8 cellular contexts compared by ENCODE assay signal in the genomic region with DNA sequence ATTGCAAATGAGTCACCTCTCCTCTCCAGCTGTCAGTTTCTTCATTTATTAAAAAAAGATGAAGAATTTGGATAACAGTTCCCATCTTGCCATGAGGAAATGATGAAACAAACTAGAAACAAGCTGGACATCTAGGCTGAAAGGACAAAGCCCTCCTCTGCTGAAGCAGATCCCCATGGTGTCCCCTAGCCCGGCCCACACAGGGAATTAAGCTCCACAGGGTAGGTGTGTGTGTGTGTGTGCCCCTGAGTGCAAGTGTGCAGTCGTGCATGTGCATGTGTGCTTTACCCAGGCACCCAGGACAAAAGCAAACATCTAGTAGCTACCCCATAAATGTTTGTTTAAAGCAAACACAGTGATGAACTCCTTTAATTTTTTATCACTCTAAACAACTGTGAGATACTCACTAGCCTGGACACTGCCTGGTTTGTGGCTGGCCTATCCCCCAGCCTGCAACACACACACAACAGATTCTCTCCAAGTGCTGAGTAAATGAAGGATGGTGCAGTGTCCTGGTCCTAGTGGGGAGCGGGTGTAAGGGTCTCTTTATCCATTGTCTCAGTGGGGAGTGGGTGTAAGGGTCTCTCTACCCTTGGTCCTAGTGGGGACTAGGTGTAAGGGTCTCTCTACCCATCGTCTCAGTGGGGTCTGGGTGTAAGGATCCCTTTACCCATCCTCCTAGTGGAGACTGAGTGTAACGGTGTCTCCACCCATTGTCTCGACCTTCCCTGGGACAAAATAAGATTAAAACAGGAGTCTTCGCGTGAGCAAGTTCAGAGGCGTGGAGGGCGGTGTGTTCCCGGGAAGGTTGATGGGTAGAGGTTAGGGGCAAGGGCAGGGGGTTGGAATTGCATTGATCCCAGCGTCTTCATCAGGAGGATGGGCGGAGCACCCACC. TPM values are rescaled to one million over a fixed set of nuclear protein-coding genes. Genes with fewer than 3 reads are reported as not detected.
DNase-seq lines count a peak whose midpoint lies in the region; ATAC-seq, FAIRE-seq and TF ChIP-seq lines count a peak whose summit lies in the region.

No MANE protein-coding gene starts in this region.

- H3K4me3 ChIP-seq in choroid plexus epithelial cell (ENCODE audit: low read depth, low read length) (peak overlapping the region; percentile 65), right lobe of liver (peak overlapping the region; percentile 25 to 46 (median 29))

- 9% methylated on average over 11 of the region's 13 CpGs for WGBS in right lobe of liver (ENCODE audit: insufficient coverage, low coverage, low lambda C conversion rate, missing lambda C conversion rate)

- H3K4me1 ChIP-seq in right lobe of liver, result peaks cover 0 to 6% (median 0%) of the 10 kb centered on the region in 4 donors

- intact Hi-C loops in right lobe of liver (cut with DNase I), result no loop called here

- H3K36me3 ChIP-seq in right lobe of liver, result no peaks in the 10 kb centered on the region

- H3K27ac ChIP-seq in right lobe of liver, result no peak overlapping the region

- peaks cover 0 to 9% of the 10 kb centered on the region in 2 donors for H3K27me3 ChIP-seq in right lobe of liver

- no peaks in the 10 kb centered on the region for H3K9me3 ChIP-seq in right lobe of liver

- TF ChIP-seq CTCF in D721Med (IDR thresholded peaks at IDR 0.05; ENCODE audit: insufficient read depth, missing control alignments) (peak; percentile 2), choroid plexus epithelial cell (conservative IDR thresholded peaks at IDR 0.05; ENCODE audit: low read depth, low read length) (peak; percentile 64), right lobe of liver (IDR thresholded peaks at IDR 0.05) (peak in 1 of 4 donors; percentile 3)

- DNase-seq in D721Med (ENCODE audit: insufficient read length, low spot score) (no peak), M059J (ENCODE audit: low read depth) (peak; percentile 24), choroid plexus epithelial cell (ENCODE audit: low read depth) (peak; percentile 42), right lobe of liver (no peak), urothelium cell line (ENCODE audit: low spot score) (peak; percentile 37), GM19238 (ENCODE audit: insufficient read length, low spot score) (no peak), NCI-H2196 (lab: John Stamatoyannopoulos, UW; ENCODE audit: unreplicated experiment) (no peak)

- FAIRE-seq in D721Med (lab: Jason Lieb, UNC) (no peak), urothelium cell line (lab: Jason Lieb, UNC) (no peak)

- no peak for TF ChIP-seq POLR2A in right lobe of liver (IDR thresholded peaks at IDR 0.05)

- peak in 3 of 4 donors; percentile 5 to 51 (median 26) for ATAC-seq in right lobe of liver
- ATAC-seq in HG02623 (IDR thresholded peaks at IDR 0.05; ENCODE audit: unreplicated experiment), result no peak

RNA-seq across cellular contexts. Expression of a gene that starts 0.7 kb away (rescaled TPM):
- total RNA-seq in M059J (2014; rRNA removed; shearing (Covaris generic)), result 8.3 and 14.5 TPM in 2 replicates
- total RNA-seq in right lobe of liver, result 1 to 10 TPM; 2.6 to 6.5 (median 3.2) TPM

RNA-seq across cellular contexts. Expression of a gene that starts 2.0 kb away (rescaled TPM):
- 2.5 and 5.5 TPM in 2 replicates for total RNA-seq in M059J (2014; rRNA removed; shearing (Covaris generic))
- under 1 TPM; 0.24 to 0.93 (median 0.53) TPM for total RNA-seq in right lobe of liver

Comparison
In these comparisons a context has a peak if more than half of its experiments do, and no peak if none do; other contexts are left out.
1. DNase-seq: peak in M059J (single experiment), choroid plexus epithelial cell (single experiment) and urothelium cell line (single experiment); none in D721Med (single experiment), right lobe of liver (0 of 3), GM19238 (single experiment) and NCI-H2196 (single experiment).